Comparison of ENCODE assay signal across 8 cellular contexts in genomic region chr19:8391274-8392016, GRCh38. TPM values are rescaled to one million over a fixed set of nuclear protein-coding genes. Genes with fewer than 3 reads are reported as not detected.
DNase-seq lines count a peak whose midpoint lies in the region; ATAC-seq and TF ChIP-seq lines count a peak whose summit lies in the region.

No MANE protein-coding gene starts in this region.

- peak overlapping the region in 1 of 2 donors; percentile 83 for H3K4me3 ChIP-seq in left lung
- peak overlapping the region; percentile 0 to 53 (median 27) for H3K4me3 ChIP-seq in subcutaneous abdominal adipose tissue (ENCODE audit: low read depth in 1 of 5, low read length in 5 of 5)

- intact Hi-C loops in left lung (cut with DNase I): no loop called here

- H3K27me3 ChIP-seq in left lung (no peaks in the 10 kb centered on the region), subcutaneous abdominal adipose tissue (ENCODE audit: control insufficient read depth in 5 of 5, insufficient read depth in 4 of 5, low read length in 5 of 5) (no peaks in the 10 kb centered on the region)

- peak overlapping the region; percentile 56 to 89 (median 71) for H3K9ac ChIP-seq in subcutaneous abdominal adipose tissue (ENCODE audit: low read length in 5 of 5)

- peak overlapping the region; percentile 78 for H3K4me3 Mint-ChIP-seq in T-helper 2 cell treated with Interferon-gamma antibody and Interleukin-4, amounts not matched to agents 5 μg/mL and 100 μg/mL, for 36 hours
- peak overlapping the region; percentile 82 for H3K4me3 Mint-ChIP-seq in activated naive CD8-positive, alpha-beta T cell treated with anti-CD3 and anti-CD28 coated beads, Interleukin-2, amount 10 ng/mL, durations not matched to agents 7 days and 5 days

- ATAC-seq in activated naive CD8-positive, alpha-beta T cell treated with anti-CD3 and anti-CD28 coated beads, Interleukin-2, amount 10 ng/mL, durations not matched to agents 7 days and 5 days (ENCODE audit: low read depth): no peak
- no peak for ATAC-seq in left lung
- no peak for ATAC-seq in HG03469 (IDR thresholded peaks at IDR 0.05; ENCODE audit: unreplicated experiment)
- ATAC-seq in GM21786 (IDR thresholded peaks at IDR 0.05; ENCODE audit: unreplicated experiment): no peak

- H3K4me1 ChIP-seq in left lung (peaks cover 27 to 56% of the 10 kb centered on the region in 2 donors), subcutaneous abdominal adipose tissue (ENCODE audit: control insufficient read depth in 5 of 5, insufficient read depth in 5 of 5, low read length in 5 of 5) (peaks cover 11 to 63% (median 60%) of the 10 kb centered on the region in 5 donors)

- no peak for TF ChIP-seq CTCF in left lung (IDR thresholded peaks at IDR 0.05)

- no peaks in the 10 kb centered on the region for H3K27me3 Mint-ChIP-seq in T-helper 2 cell treated with Interferon-gamma antibody and Interleukin-4, amounts not matched to agents 5 μg/mL and 100 μg/mL, for 36 hours (ENCODE audit: low read depth)
- H3K27me3 Mint-ChIP-seq in activated naive CD8-positive, alpha-beta T cell treated with anti-CD3 and anti-CD28 coated beads, Interleukin-2, amount 10 ng/mL, durations not matched to agents 7 days and 5 days: no peaks in the 10 kb centered on the region

- H3K36me3 ChIP-seq in left lung (no peaks in the 10 kb centered on the region), subcutaneous abdominal adipose tissue (ENCODE audit: control insufficient read depth in 5 of 5, insufficient read depth in 5 of 5, low read length in 5 of 5) (no peaks in the 10 kb centered on the region)

- H3K4me1 Mint-ChIP-seq in T-helper 2 cell treated with Interferon-gamma antibody and Interleukin-4, amounts not matched to agents 5 μg/mL and 100 μg/mL, for 36 hours (ENCODE audit: low read depth): peaks cover 18% of the 10 kb centered on the region
- peaks cover 23% of the 10 kb centered on the region for H3K4me1 Mint-ChIP-seq in activated naive CD8-positive, alpha-beta T cell treated with anti-CD3 and anti-CD28 coated beads, Interleukin-2, amount 10 ng/mL, durations not matched to agents 7 days and 5 days

- H3K9me3 ChIP-seq in left lung (peaks cover 0 to 4% of the 10 kb centered on the region in 2 donors), subcutaneous abdominal adipose tissue (ENCODE audit: control insufficient read depth in 5 of 5, low read length in 5 of 5) (peaks cover 0 to 3% (median 0%) of the 10 kb centered on the region in 5 donors)

- H3K27ac ChIP-seq in left lung (peak overlapping the region; percentile 58 to 100), subcutaneous abdominal adipose tissue (ENCODE audit: low read depth, low read length) (peak overlapping the region; percentile 92)

- H3K9me3 Mint-ChIP-seq in T-helper 2 cell treated with Interferon-gamma antibody and Interleukin-4, amounts not matched to agents 5 μg/mL and 100 μg/mL, for 36 hours: no peaks in the 10 kb centered on the region
- H3K9me3 Mint-ChIP-seq in activated naive CD8-positive, alpha-beta T cell treated with anti-CD3 and anti-CD28 coated beads, Interleukin-2, amount 10 ng/mL, durations not matched to agents 7 days and 5 days: no peaks in the 10 kb centered on the region

- POLR2A ChIA-PET in activated naive CD8-positive, alpha-beta T cell treated with anti-CD3 and anti-CD28 coated beads, Interleukin-2, amount 10 ng/mL, durations not matched to agents 7 days and 5 days (lab: Charles Lee): interaction anchor here (0.9 to 2.5 kb wide), 10 partner anchors 9 to 340 kb away, joined by 3 to 11 read pairs (median 3); partner anchors contain the start of genes KANK3, MARCHF2 and RPS28

- peaks cover 5% of the 10 kb centered on the region for H3K36me3 Mint-ChIP-seq in T-helper 2 cell treated with Interferon-gamma antibody and Interleukin-4, amounts not matched to agents 5 μg/mL and 100 μg/mL, for 36 hours (ENCODE audit: low read depth)
- peaks cover 7% of the 10 kb centered on the region for H3K36me3 Mint-ChIP-seq in activated naive CD8-positive, alpha-beta T cell treated with anti-CD3 and anti-CD28 coated beads, Interleukin-2, amount 10 ng/mL, durations not matched to agents 7 days and 5 days

- peak overlapping the region; percentile 45 for H3K27ac Mint-ChIP-seq in T-helper 2 cell treated with Interferon-gamma antibody and Interleukin-4, amounts not matched to agents 5 μg/mL and 100 μg/mL, for 36 hours
- peak overlapping the region; percentile 81 for H3K27ac Mint-ChIP-seq in activated naive CD8-positive, alpha-beta T cell treated with anti-CD3 and anti-CD28 coated beads, Interleukin-2, amount 10 ng/mL, durations not matched to agents 7 days and 5 days

- DNase-seq in T-helper 2 cell treated with Interferon-gamma antibody and Interleukin-4, amounts not matched to agents 5 μg/mL and 100 μg/mL, for 36 hours (ENCODE audit: low spot score): no peak
- DNase-seq in T-helper 2 cell: no peak
- DNase-seq in activated naive CD8-positive, alpha-beta T cell treated with anti-CD3 and anti-CD28 coated beads, Interleukin-2, amount 10 ng/mL, durations not matched to agents 7 days and 5 days: peak; percentile 44
- no peak for DNase-seq in left lung
- DNase-seq in effector CD8-positive, alpha-beta T cell (lab: John Stamatoyannopoulos, UW): no peak

RNA-seq across cellular contexts. Expression of gene RAB11B, which starts 1.3 kb away (rescaled TPM):
- 100 to 1,000 TPM in 1 of 2 experiments, 10 to 100 TPM in 1; 98.8 to 103 TPM for total RNA-seq in activated naive CD8-positive, alpha-beta T cell treated with anti-CD3 and anti-CD28 coated beads, Interleukin-2, amount 10 ng/mL, durations not matched to agents 7 days and 5 days
- 100 to 1,000 TPM in 1 of 2 donors, 10 to 100 TPM in 1; 91.6 to 116 TPM for total RNA-seq in left lung

RNA-seq across cellular contexts. Expression of gene MARCHF2, which starts 21.7 kb away (rescaled TPM):
- 10 to 100 TPM; 23.9 to 25.0 TPM for total RNA-seq in activated naive CD8-positive, alpha-beta T cell treated with anti-CD3 and anti-CD28 coated beads, Interleukin-2, amount 10 ng/mL, durations not matched to agents 7 days and 5 days
- 10 to 100 TPM; 46.5 to 54.6 TPM for total RNA-seq in left lung

RNA-seq across cellular contexts. Expression of gene ANGPTL4, which starts 27.5 kb away (rescaled TPM):
- under 1 TPM in 1 of 2 experiments, not detected in 1; 0.64 TPM for total RNA-seq in activated naive CD8-positive, alpha-beta T cell treated with anti-CD3 and anti-CD28 coated beads, Interleukin-2, amount 10 ng/mL, durations not matched to agents 7 days and 5 days
- total RNA-seq in left lung: 10 to 100 TPM in 1 of 2 donors, 1 to 10 TPM in 1; 2.5 to 24.8 TPM

RNA-seq across cellular contexts. Expression of gene KANK3, which starts 48.4 kb away (rescaled TPM):
- total RNA-seq in activated naive CD8-positive, alpha-beta T cell treated with anti-CD3 and anti-CD28 coated beads, Interleukin-2, amount 10 ng/mL, durations not matched to agents 7 days and 5 days: 1 to 10 TPM; 4.5 to 4.8 TPM
- total RNA-seq in left lung: 10 to 100 TPM; 14.4 to 29.0 TPM

RNA-seq across cellular contexts. Expression of gene HNRNPM, which starts 53.3 kb away (rescaled TPM):
- total RNA-seq in activated naive CD8-positive, alpha-beta T cell treated with anti-CD3 and anti-CD28 coated beads, Interleukin-2, amount 10 ng/mL, durations not matched to agents 7 days and 5 days: 100 to 1,000 TPM; 188 to 198 TPM
- 100 to 1,000 TPM; 121 to 163 TPM for total RNA-seq in left lung
